In genomic region chr18:48270929-48271328, GRCh38 we compare ENCODE assay signal across 16 cellular contexts.
"Had no signal": no experiment of that assay in that cellular context is flagged by ENCODE, and none has a peak within 500 bp of the region (broad histone marks: within the 10 kb centered on the region; RNA-seq: fewer than 3 reads in every experiment).

No MANE protein-coding gene starts in this region.

- H3K36me3 ChIP-seq: lower lobe of right lung had no signal

- DNase-seq: activated B cell treated with CpG ODN at 0.5 μM for 24 hours; activated CD4-positive, alpha-beta T cell treated with anti-CD3 and anti-CD28 coated beads, Interleukin-2, amount 10 ng/mL, durations not matched to agents 24 days and 14 days; activated CD8-positive, alpha-beta memory T cell treated with anti-CD3 and anti-CD28 coated beads, Interleukin-2, amount 50 U/mL, for 48 hours; activated gamma-delta T cell; activated T-cell treated with anti-CD3 and anti-CD28 coated beads, Interleukin-2, amount 50 U/mL, for 72 hours; amygdala; effector memory CD4-positive, alpha-beta T cell; foreskin fibroblast; glutamatergic neuron; hypothalamus; kidney; lower lobe of right lung; stimulated activated CD4-positive, alpha-beta T cell treated with anti-CD3 and anti-CD28 coated beads, Interleukin-12 subunit alpha, Interleukin-12 subunit beta, amount 100 ng/mL, for 4 hours; stimulated activated CD4-positive, alpha-beta T cell treated with anti-CD3 and anti-CD28 coated beads, Interleukin-2, amount 100 ng/mL, for 24 hours; T-helper 2 cell had no signal

- ATAC-seq: activated T-cell treated with anti-CD3 and anti-CD28 coated beads, Interleukin-2, amount 50 U/mL, for 72 hours; lower lobe of right lung; stimulated activated effector memory CD8-positive, alpha-beta T cell treated with anti-CD3 and anti-CD28 coated beads, Interleukin-12 subunit alpha, Interleukin-12 subunit beta, amount 100 ng/mL, for 72 hours had no signal

- H3K4me3 ChIP-seq: lower lobe of right lung had no signal

- H3K4me1 ChIP-seq: lower lobe of right lung had no signal

- H3K9me3 ChIP-seq: lower lobe of right lung had no signal

- H3K27ac ChIP-seq: lower lobe of right lung had no signal
